24 cellular contexts compared by ENCODE assay signal in genomic region chr11:76745561-76746207, GRCh38. TPM values are rescaled to one million over a fixed set of nuclear protein-coding genes. Genes with fewer than 3 reads are reported as not detected.
DNase-seq lines count a peak whose midpoint lies in the region; ATAC-seq and TF ChIP-seq lines count a peak whose summit lies in the region.
"Had no signal": no experiment of that assay in that cellular context is flagged by ENCODE, and none has a peak within 500 bp of the region (broad histone marks: within the 10 kb centered on the region; RNA-seq: fewer than 3 reads in every experiment).

No MANE protein-coding gene starts in this region.

- H3K36me3 Mint-ChIP-seq in type B pancreatic cell: no peaks in the 10 kb centered on the region
- no peaks in the 10 kb centered on the region for H3K36me3 Mint-ChIP-seq in CD8-positive, alpha-beta T cell
- H3K36me3 Mint-ChIP-seq: mesothelial cell of epicardium, T-cell had no signal

- H3K36me3 ChIP-seq in Panc1 (ENCODE audit: control insufficient read depth, insufficient read depth, low read length): no peaks in the 10 kb centered on the region
- H3K36me3 ChIP-seq in duodenal mucosa (ENCODE audit: control insufficient read depth in 1 of 2, insufficient read depth in 2 of 2, low read length in 2 of 2): no peaks in the 10 kb centered on the region
- H3K36me3 ChIP-seq in mesenchymal stem cell (ENCODE audit: control insufficient read depth in 1 of 2, insufficient read depth in 2 of 2, low read depth in 1 of 2, low read length in 2 of 2): no peaks in the 10 kb centered on the region
- no peaks in the 10 kb centered on the region for H3K36me3 ChIP-seq in CD8-positive, alpha-beta T cell (ENCODE audit: insufficient read depth, low read length)
- H3K36me3 ChIP-seq: brain microvascular endothelial cell, upper lobe of right lung had no signal

- H2AFZ ChIP-seq in mesenchymal stem cell (ENCODE audit: low read depth, low read length): no peak overlapping the region

- H2BK5ac ChIP-seq in mesenchymal stem cell (ENCODE audit: low read depth, low read length, poor library complexity, severe bottlenecking): no peak overlapping the region

- H3K4me1 Mint-ChIP-seq in type B pancreatic cell (ENCODE audit: unreplicated experiment): peaks cover 32% of the 10 kb centered on the region
- no peaks in the 10 kb centered on the region for H3K4me1 Mint-ChIP-seq in CD8-positive, alpha-beta T cell (ENCODE audit: low read depth)
- H3K4me1 Mint-ChIP-seq: stimulated activated naive CD8-positive, alpha-beta T cell treated with anti-CD3 and anti-CD28 coated beads, Interleukin-15, amount 100 ng/mL, for 72 hours; T-cell had no signal

- no peak overlapping the region for H3K14ac ChIP-seq in mesenchymal stem cell (ENCODE audit: low read length in 2 of 2)

- no peaks in the 10 kb centered on the region for H3K9me3 ChIP-seq in Panc1 (ENCODE audit: control insufficient read depth, insufficient read depth, low read depth, low read length)
- H3K9me3 ChIP-seq in duodenal mucosa (ENCODE audit: control insufficient read depth in 1 of 2, low read length in 2 of 2): no peaks in the 10 kb centered on the region
- no peaks in the 10 kb centered on the region for H3K9me3 ChIP-seq in mesenchymal stem cell (ENCODE audit: control insufficient read depth, low read length)
- H3K9me3 ChIP-seq in CD8-positive, alpha-beta T cell (ENCODE audit: low read length): no peaks in the 10 kb centered on the region
- H3K9me3 ChIP-seq: psoas muscle, upper lobe of right lung had no signal

- no peak overlapping the region for H2BK15ac ChIP-seq in mesenchymal stem cell (ENCODE audit: low read depth, poor library complexity, severe bottlenecking)

- no peak overlapping the region for H3K4ac ChIP-seq in mesenchymal stem cell (ENCODE audit: low read depth in 1 of 2, low read length in 2 of 2)

- no peak for TF ChIP-seq CTCF in Panc1 (IDR thresholded peaks at IDR 0.05)
- TF ChIP-seq CTCF in type B pancreatic cell (conservative IDR thresholded peaks at IDR 0.05): no peak
- no peak for TF ChIP-seq CTCF in CD8-positive, alpha-beta T cell (IDR thresholded peaks at IDR 0.05)

- no peaks in the 10 kb centered on the region for H3K9me3 Mint-ChIP-seq in type B pancreatic cell
- no peaks in the 10 kb centered on the region for H3K9me3 Mint-ChIP-seq in CD8-positive, alpha-beta T cell
- H3K9me3 Mint-ChIP-seq: activated CD4-positive, alpha-beta T cell treated with anti-CD3 and anti-CD28 coated beads, Interleukin-2, amount 10 ng/mL, durations not matched to agents 24 days and 14 days; activated naive CD8-positive, alpha-beta T cell treated with anti-CD3 and anti-CD28 coated beads, Interleukin-2, amount 50 U/mL, for 24 hours; mesothelial cell of epicardium; stimulated activated naive CD8-positive, alpha-beta T cell treated with anti-CD3 and anti-CD28 coated beads, Interleukin-15, amount 100 ng/mL, for 72 hours; T-cell had no signal

- WGBS in mesenchymal stem cell: 55% methylated on average over 8 of the region's 8 CpGs

- in situ Hi-C loops in Panc1 (cut with HindIII; ENCODE audit: low pct_unique_long_range_greater_than_20kb, low sequenced_read_pairs): no loop called here

- no peak overlapping the region for H3K4me2 ChIP-seq in mesenchymal stem cell (ENCODE audit: low read length, poor library complexity, severe bottlenecking)

- H4K8ac ChIP-seq in mesenchymal stem cell (ENCODE audit: low read length): no peak overlapping the region

- H3K4me1 ChIP-seq in Panc1 (ENCODE audit: control insufficient read depth, insufficient read depth, low read length): peaks cover 2% of the 10 kb centered on the region; the same call in 1 of the 2 replicates
- H3K4me1 ChIP-seq in duodenal mucosa (ENCODE audit: control insufficient read depth in 1 of 2, insufficient read depth in 2 of 2, low read length in 2 of 2): peaks cover 37 to 48% of the 10 kb centered on the region in 2 donors
- no peaks in the 10 kb centered on the region for H3K4me1 ChIP-seq in mesenchymal stem cell (ENCODE audit: control insufficient read depth, insufficient read depth, low read depth, low read length)
- no peaks in the 10 kb centered on the region for H3K4me1 ChIP-seq in CD8-positive, alpha-beta T cell (ENCODE audit: insufficient read depth, low read length)
- H3K4me1 ChIP-seq: foreskin keratinocyte, psoas muscle had no signal

- POLR2A ChIA-PET in Panc1 (lab: Charles Lee): no interaction called here
- POLR2A ChIA-PET in CD8-positive, alpha-beta T cell (lab: Charles Lee): no interaction called here

- peak overlapping the region; percentile 20 to 44 for H3K9ac ChIP-seq in duodenal mucosa (ENCODE audit: low read depth in 1 of 2, low read length in 2 of 2)
- peak overlapping the region; percentile 63 for H3K9ac ChIP-seq in mesenchymal stem cell (ENCODE audit: low read length)

- no peak overlapping the region for H2AK5ac ChIP-seq in mesenchymal stem cell (ENCODE audit: low read length, severe bottlenecking)

- H3K27ac ChIP-seq in Panc1 (ENCODE audit: low read length) (no peak overlapping the region), duodenal mucosa (ENCODE audit: low read depth, low read length) (peak overlapping the region; percentile 55), mesenchymal stem cell (ENCODE audit: low read length, poor library complexity, severe bottlenecking) (no peak overlapping the region)
- no peak overlapping the region for H3K27ac ChIP-seq in CD8-positive, alpha-beta T cell (ENCODE audit: low read depth, low read length)
- H3K27ac ChIP-seq: brain microvascular endothelial cell, epithelial cell of prostate, foreskin keratinocyte, HL-60, psoas muscle, upper lobe of right lung had no signal

- peaks cover 3% of the 10 kb centered on the region for H3K27me3 Mint-ChIP-seq in type B pancreatic cell
- peaks cover 2% of the 10 kb centered on the region for H3K27me3 Mint-ChIP-seq in CD8-positive, alpha-beta T cell (ENCODE audit: low read depth)

- H3K23ac ChIP-seq in mesenchymal stem cell (ENCODE audit: low read length in 2 of 2): peak overlapping the region in 1 of 2 experiments; percentile 45

- no peaks in the 10 kb centered on the region for H3K79me1 ChIP-seq in mesenchymal stem cell (replicated peaks; ENCODE audit: low read length, poor library complexity, severe bottlenecking)

- no peaks in the 10 kb centered on the region for H3K27me3 ChIP-seq in Panc1 (ENCODE audit: control insufficient read depth, insufficient read depth, low read length)
- no peaks in the 10 kb centered on the region for H3K27me3 ChIP-seq in duodenal mucosa (ENCODE audit: control insufficient read depth in 1 of 2, insufficient read depth in 2 of 2, low read length in 2 of 2)
- no peaks in the 10 kb centered on the region for H3K27me3 ChIP-seq in mesenchymal stem cell (ENCODE audit: control insufficient read depth in 1 of 2, insufficient read depth in 1 of 2, low read length in 2 of 2)
- H3K27me3 ChIP-seq in CD8-positive, alpha-beta T cell (ENCODE audit: insufficient read depth, low read length): no peaks in the 10 kb centered on the region
- H3K27me3 ChIP-seq: brain microvascular endothelial cell, foreskin keratinocyte, upper lobe of right lung had no signal

- no peak overlapping the region for H2BK120ac ChIP-seq in mesenchymal stem cell (ENCODE audit: low read depth, low read length)

- DNase-seq in Panc1 (ENCODE audit: low read depth, low spot score) (no peak), mesenchymal stem cell (no peak), type B pancreatic cell (ENCODE audit: extremely low spot score, unreplicated experiment) (no peak), LoVo (ENCODE audit: low spot score) (no peak)
- DNase-seq in CD8-positive, alpha-beta T cell: no peak
- DNase-seq: activated CD4-positive, alpha-beta T cell treated with anti-CD3 and anti-CD28 coated beads, Interleukin-2, amount 10 ng/mL, durations not matched to agents 24 days and 14 days; activated effector memory CD4-positive, alpha-beta T cell treated with Interleukin-2 at 50 U/mL for 16 hours; activated naive CD8-positive, alpha-beta T cell treated with anti-CD3 and anti-CD28 coated beads, Interleukin-2, amount 50 U/mL, for 24 hours; brain microvascular endothelial cell; dermis blood vessel endothelial cell; foreskin keratinocyte; kidney glomerular epithelial cell; NCI-H2171; psoas muscle; SHP77 treated with DMSO at 0.1 percent for 48 hours; stimulated activated CD4-positive, alpha-beta T cell treated with anti-CD3 and anti-CD28 coated beads, Interleukin-4, amount 100 ng/mL, for 24 hours; stimulated activated naive CD8-positive, alpha-beta T cell treated with anti-CD3 and anti-CD28 coated beads, Interleukin-15, amount 100 ng/mL, for 72 hours; T-cell; upper lobe of right lung had no signal

- peak overlapping the region; percentile 71 for H4K91ac ChIP-seq in mesenchymal stem cell (ENCODE audit: low read length)

- ATAC-seq in Panc1 (0 out of 2 replicates have a peak, but pooled peaks have one; percentile 18), HG03159 (IDR thresholded peaks at IDR 0.05; ENCODE audit: unreplicated experiment) (no peak)
- ATAC-seq in CD8-positive, alpha-beta T cell: no peak
- ATAC-seq: activated naive CD8-positive, alpha-beta T cell treated with anti-CD3 and anti-CD28 coated beads, Interleukin-2, amount 50 U/mL, for 24 hours; psoas muscle; stimulated activated naive CD8-positive, alpha-beta T cell treated with anti-CD3 and anti-CD28 coated beads, Interleukin-15, amount 100 ng/mL, for 72 hours; T-cell had no signal

- intact Hi-C loops in Panc1 (cut with micrococcal nuclease; ENCODE audit: unreplicated experiment): no loop called here
- intact Hi-C loops in CD8-positive, alpha-beta T cell (cut with DNase I, micrococcal nuclease): no loop called here

- H3K27ac Mint-ChIP-seq in type B pancreatic cell: peak overlapping the region; percentile 22
- H3K27ac Mint-ChIP-seq in CD8-positive, alpha-beta T cell: no peak overlapping the region
- H3K27ac Mint-ChIP-seq: activated CD4-positive, alpha-beta T cell treated with anti-CD3 and anti-CD28 coated beads, Interleukin-2, amount 10 ng/mL, durations not matched to agents 24 days and 14 days; activated naive CD8-positive, alpha-beta T cell treated with anti-CD3 and anti-CD28 coated beads, Interleukin-2, amount 50 U/mL, for 24 hours; mesothelial cell of epicardium; T-cell had no signal

- H3K4me3 ChIP-seq in Panc1 (ENCODE audit: low read depth in 2 of 2, low read length in 2 of 2) (no peak overlapping the region), duodenal mucosa (ENCODE audit: low read depth in 1 of 2, low read length in 2 of 2) (peak overlapping the region in 1 of 2 donors; percentile 48), mesenchymal stem cell (ENCODE audit: insufficient read depth in 1 of 2, low read depth in 1 of 2, low read length in 2 of 2) (no peak overlapping the region)
- no peak overlapping the region for H3K4me3 ChIP-seq in CD8-positive, alpha-beta T cell (ENCODE audit: low read depth, low read length)
- H3K4me3 ChIP-seq: psoas muscle, upper lobe of right lung had no signal

- BruUV-seq in Panc1 (replicated peaks; lab: Mats Ljungman, UMichigan): no TSS peak

- H3K4me3 Mint-ChIP-seq in type B pancreatic cell: no peak overlapping the region
- no peak overlapping the region for H3K4me3 Mint-ChIP-seq in CD8-positive, alpha-beta T cell
- H3K4me3 Mint-ChIP-seq: activated CD4-positive, alpha-beta T cell treated with anti-CD3 and anti-CD28 coated beads, Interleukin-2, amount 10 ng/mL, durations not matched to agents 24 days and 14 days; activated naive CD8-positive, alpha-beta T cell treated with anti-CD3 and anti-CD28 coated beads, Interleukin-2, amount 50 U/mL, for 24 hours; mesothelial cell of epicardium; stimulated activated naive CD8-positive, alpha-beta T cell treated with anti-CD3 and anti-CD28 coated beads, Interleukin-15, amount 100 ng/mL, for 72 hours; T-cell had no signal

- H3K18ac ChIP-seq in mesenchymal stem cell (ENCODE audit: low read depth in 1 of 2, low read length in 2 of 2): no peak overlapping the region

- no peak overlapping the region for H2BK12ac ChIP-seq in mesenchymal stem cell (ENCODE audit: low read length in 2 of 2)

- CTCF ChIA-PET in Panc1 (lab: Charles Lee): no interaction called here
- CTCF ChIA-PET in CD8-positive, alpha-beta T cell (lab: Charles Lee): no interaction called here

RNA-seq across cellular contexts. Expression of gene TSKU, which starts 37.5 kb away (rescaled TPM):
- total RNA-seq in Panc1 (2021; ENCODE audit: unreplicated experiment): 31.4 TPM
- polyA plus RNA-seq in Panc1 (2012; ENCODE audit: insufficient read length): 44.7 TPM
- 47.5 TPM for polyA plus RNA-seq in mesenchymal stem cell (2013, experiment 1 of 2)
- polyA plus RNA-seq in mesenchymal stem cell (2013, experiment 2 of 2): 48.4 TPM
- 32.8 and 36.7 TPM in 2 replicates for total RNA-seq in type B pancreatic cell (ENCODE audit: low replicate concordance)
- total RNA-seq in CD8-positive, alpha-beta T cell: not detected

Comparison
In these comparisons a context has a peak if more than half of its experiments do, and no peak if none do; other contexts are left out.
1. RNA of gene TSKU, which starts 37.5 kb away (total RNA-seq): 32.8 to 36.7 TPM in type B pancreatic cell and 31.4 TPM in Panc1 (single experiment); not detected in CD8-positive, alpha-beta T cell; every median in the first group is over 10 times any median in the second.